Comparison of ENCODE assay signal across 8 cellular contexts in genomic region chr22:35900483-35901168, GRCh38.
DNase-seq lines count a peak whose midpoint lies in the region; ATAC-seq and TF ChIP-seq lines count a peak whose summit lies in the region.
"Had no signal": no experiment of that assay in that cellular context is flagged by ENCODE, and none has a peak within 500 bp of the region (broad histone marks: within the 10 kb centered on the region; RNA-seq: fewer than 3 reads in every experiment).

No MANE protein-coding gene starts in this region.

- H3K4me3 Mint-ChIP-seq in Caco-2 (ENCODE audit: unreplicated experiment), result no peak overlapping the region

- H3K4me1 Mint-ChIP-seq in Caco-2 (ENCODE audit: low read depth, unreplicated experiment), result peaks cover 48% of the 10 kb centered on the region

- peaks cover 17% of the 10 kb centered on the region for H3K36me3 Mint-ChIP-seq in Caco-2 (ENCODE audit: insufficient read depth, unreplicated experiment)

- in situ Hi-C loops in astrocyte of the spinal cord (cut with HindIII; ENCODE audit: low sequenced_read_pairs), result no loop called here

- H3K27me3 ChIP-seq in Caco-2 (replicated peaks; ENCODE audit: control insufficient read depth, insufficient read depth, low read length), result no peaks in the 10 kb centered on the region

- BruUV-seq in Caco-2 (replicated peaks; lab: Mats Ljungman, UMichigan), result no TSS peak

- no peaks in the 10 kb centered on the region for H3K36me3 ChIP-seq in Caco-2 (ENCODE audit: control insufficient read depth, insufficient read depth, low read length)

- H3K9me3 Mint-ChIP-seq in Caco-2 (ENCODE audit: unreplicated experiment), result no peaks in the 10 kb centered on the region

- H3K27ac Mint-ChIP-seq in Caco-2 (ENCODE audit: unreplicated experiment), result peak overlapping the region; percentile 21

- ATAC-seq in HG02623 (IDR thresholded peaks at IDR 0.05; ENCODE audit: unreplicated experiment), result no peak

- DNase-seq in Caco-2 (peak; percentile 47 to 55), HS-27A (ENCODE audit: low read depth) (peak; percentile 31), astrocyte of the spinal cord (ENCODE audit: low read depth, low spot score) (peak; percentile 57), myocyte (ENCODE audit: low read depth) (peak; percentile 38), NCI-H2227 (lab: John Stamatoyannopoulos, UW; ENCODE audit: unreplicated experiment) (no peak)
- no peak for DNase-seq in effector CD4-positive, alpha-beta T cell
- DNase-seq: NCI-H2171 treated with DMSO at 0.1 percent for 48 hours had no signal

- TF ChIP-seq CTCF in Caco-2 (IDR thresholded peaks at IDR 0.05; ENCODE audit: insufficient read depth in 1 of 2, low read depth in 1 of 2, low read length in 1 of 2, severe bottlenecking in 1 of 2, unreplicated experiment in 1 of 2), result no peak
- no peak for TF ChIP-seq CTCF in astrocyte of the spinal cord (IDR thresholded peaks at IDR 0.05; ENCODE audit: low read depth, low read length)

- H3K4me1 ChIP-seq in Caco-2, result peaks cover 90% of the 10 kb centered on the region

- H3K4me3 ChIP-seq in Caco-2 (ENCODE audit: low read depth, low read length), result no peak overlapping the region
- H3K4me3 ChIP-seq in astrocyte of the spinal cord (ENCODE audit: low read depth, low read length), result no peak overlapping the region

- POLR2A ChIA-PET in Caco-2 (lab: Charles Lee), result interaction anchor here (0.9 kb wide), 1 partner anchor 15 kb away, joined by 3 read pairs; no protein-coding TSS in a partner anchor

- intact Hi-C loops in Caco-2 (cut with micrococcal nuclease; ENCODE audit: unreplicated experiment), result no loop called here

- CTCF ChIA-PET in Caco-2 (lab: Charles Lee), result no interaction called here

- H3K9me3 ChIP-seq in Caco-2, result no peaks in the 10 kb centered on the region

- no peaks in the 10 kb centered on the region for H3K27me3 Mint-ChIP-seq in Caco-2 (ENCODE audit: insufficient read depth, unreplicated experiment)

Comparison
In these comparisons a context has a peak if more than half of its experiments do, and no peak if none do; other contexts are left out.
1. DNase-seq: peak in Caco-2 (2 of 2), HS-27A (single experiment), astrocyte of the spinal cord (single experiment) and myocyte (single experiment); none in NCI-H2227 (single experiment) and effector CD4-positive, alpha-beta T cell (single experiment).